In the genomic region with DNA sequence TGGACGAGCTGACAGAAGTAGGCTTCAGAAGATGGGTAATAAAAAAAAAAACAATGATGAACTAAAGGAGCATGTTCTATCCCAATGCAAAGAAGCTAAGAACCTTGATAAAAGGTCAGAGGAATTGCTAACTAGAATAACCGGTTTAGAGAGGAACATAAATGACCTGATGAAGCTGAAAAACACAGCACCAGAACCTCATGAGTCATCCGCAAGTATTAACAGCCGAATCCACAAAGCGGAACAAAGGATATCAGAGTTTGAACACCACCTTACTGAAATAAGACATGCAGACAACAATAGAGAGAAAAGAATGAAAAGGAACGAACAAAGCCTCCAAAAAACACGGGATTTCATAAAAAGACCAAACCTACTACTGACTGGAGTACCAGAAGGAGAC, we compare ENCODE assay signal across 23 cellular contexts. TPM values are rescaled to one million over a fixed set of nuclear protein-coding genes. Genes with fewer than 3 reads are reported as not detected.
DNase-seq lines count a peak whose midpoint lies in the region; ATAC-seq and TF ChIP-seq lines count a peak whose summit lies in the region.
"Had no signal": no experiment of that assay in that cellular context is flagged by ENCODE, and none has a peak within 500 bp of the region (broad histone marks: within the 10 kb centered on the region; RNA-seq: fewer than 3 reads in every experiment).

No MANE protein-coding gene starts in this region.

- in situ Hi-C loops in Caki2 (cut with HindIII; ENCODE audit: low pct_unique_long_range_greater_than_20kb, low sequenced_read_pairs), result no loop called here

- DNase-seq in Caki2 (ENCODE audit: low read depth) (peak; percentile 57), NOMO-1 treated with DMSO at 0.1 percent for 48 hours (lab: John Stamatoyannopoulos, UW; ENCODE audit: unreplicated experiment) (peak; percentile 34), epithelial cell of proximal tubule (ENCODE audit: low read depth) (peak; percentile 71), mucosa of descending colon (no peak), COR-L47 (lab: John Stamatoyannopoulos, UW) (no peak), GM10266 (ENCODE audit: extremely low spot score) (no peak), dorsolateral prefrontal cortex (no peak)
- DNase-seq: activated effector memory CD4-positive, alpha-beta T cell treated with anti-CD3 and anti-CD28 coated beads, Interleukin-2, amount 50 U/mL, for 16 hours; CD4-positive, alpha-beta memory T cell; foreskin melanocyte; KBM-7; left ventricle myocardium inferior; NCI-H1092 treated with DMSO at 0.1 percent for 48 hours; NCI-H2107; NCI-H69; Peyer's patch; right cardiac atrium; stimulated activated naive CD8-positive, alpha-beta T cell treated with anti-CD3 and anti-CD28 coated beads, Interleukin-15, Interleukin-2, amounts not matched to agents 100 U/mL and 50 U/mL, for 24 hours; T1000; upper lobe of right lung had no signal

- H3K27me3 ChIP-seq in dorsolateral prefrontal cortex, result no peaks in the 10 kb centered on the region
- H3K27me3 ChIP-seq: ascending aorta, Peyer's patch, upper lobe of right lung had no signal

- H3K36me3 ChIP-seq in mucosa of descending colon (ENCODE audit: low read depth), result no peaks in the 10 kb centered on the region

- intact Hi-C loops in mucosa of descending colon (cut with DNase I, micrococcal nuclease) (no loop called here), dorsolateral prefrontal cortex (cut with DNase I) (no loop called here)

- H3K4me1 ChIP-seq in mucosa of descending colon (ENCODE audit: low read depth), result no peaks in the 10 kb centered on the region
- H3K4me1 ChIP-seq: ascending aorta, Peyer's patch, upper lobe of right lung had no signal

- no peak overlapping the region for H3K27ac ChIP-seq in dorsolateral prefrontal cortex
- H3K27ac ChIP-seq: ascending aorta, left ventricle myocardium inferior, upper lobe of right lung had no signal

- peaks cover 3% of the 10 kb centered on the region for H3K9me3 ChIP-seq in mucosa of descending colon

- H3K4me3 ChIP-seq in epithelial cell of proximal tubule (ENCODE audit: low read depth, low read length), result peak overlapping the region; percentile 14
- H3K4me3 ChIP-seq in mucosa of descending colon, result no peak overlapping the region
- no peak overlapping the region for H3K4me3 ChIP-seq in dorsolateral prefrontal cortex
- H3K4me3 ChIP-seq: ascending aorta, left ventricle myocardium inferior, Peyer's patch, upper lobe of right lung had no signal

- ATAC-seq in mucosa of descending colon (peak; percentile 48), GM19397 (IDR thresholded peaks at IDR 0.05; ENCODE audit: unreplicated experiment) (no peak)
- ATAC-seq: right cardiac atrium; SK-N-SH treated with all-trans-retinoic acid at 6 μM for 48 hours; stimulated activated naive CD8-positive, alpha-beta T cell treated with anti-CD3 and anti-CD28 coated beads, Interleukin-15, Interleukin-2, amounts not matched to agents 100 U/mL and 50 U/mL, for 24 hours; upper lobe of right lung had no signal

- TF ChIP-seq CTCF in epithelial cell of proximal tubule (conservative IDR thresholded peaks at IDR 0.05; ENCODE audit: low read depth, low read length) (no peak), mucosa of descending colon (IDR thresholded peaks at IDR 0.05) (no peak), GM10266 (IDR thresholded peaks at IDR 0.05; ENCODE audit: control insufficient read depth, insufficient read depth, low read depth, missing control alignments) (no peak), dorsolateral prefrontal cortex (IDR thresholded peaks at IDR 0.05 in 54 of 56, conservative IDR thresholded peaks at IDR 0.05 in 2 of 56; ENCODE audit: low read depth in 1 of 56, partially characterized antibody in 56 of 56) (no peak)

RNA-seq across cellular contexts. Expression of a gene that starts 10.5 kb away (rescaled TPM):
- 34.3 and 34.5 TPM in 2 replicates for total RNA-seq in Caki2 (2014; rRNA removed; shearing (Covaris generic); ENCODE audit: low replicate concordance)
- total RNA-seq in epithelial cell of proximal tubule, result 28.0 and 34.5 TPM in 2 replicates
- 10 to 100 TPM; 31.1 to 34.2 (median 31.5) TPM for total RNA-seq in mucosa of descending colon
- total RNA-seq in dorsolateral prefrontal cortex, result 10 to 100 TPM; 31.6 to 76.1 (median 48.7) TPM

Comparison
In these comparisons a context has a peak if more than half of its experiments do, and no peak if none do; other contexts are left out.
1. DNase-seq: peak in Caki2 (single experiment), NOMO-1 treated with DMSO at 0.1 percent for 48 hours (single experiment) and epithelial cell of proximal tubule (single experiment); none in mucosa of descending colon (0 of 3), COR-L47 (single experiment), GM10266 (single experiment) and dorsolateral prefrontal cortex (0 of 10).